13 cellular contexts compared by ENCODE assay signal in the genomic region with DNA sequence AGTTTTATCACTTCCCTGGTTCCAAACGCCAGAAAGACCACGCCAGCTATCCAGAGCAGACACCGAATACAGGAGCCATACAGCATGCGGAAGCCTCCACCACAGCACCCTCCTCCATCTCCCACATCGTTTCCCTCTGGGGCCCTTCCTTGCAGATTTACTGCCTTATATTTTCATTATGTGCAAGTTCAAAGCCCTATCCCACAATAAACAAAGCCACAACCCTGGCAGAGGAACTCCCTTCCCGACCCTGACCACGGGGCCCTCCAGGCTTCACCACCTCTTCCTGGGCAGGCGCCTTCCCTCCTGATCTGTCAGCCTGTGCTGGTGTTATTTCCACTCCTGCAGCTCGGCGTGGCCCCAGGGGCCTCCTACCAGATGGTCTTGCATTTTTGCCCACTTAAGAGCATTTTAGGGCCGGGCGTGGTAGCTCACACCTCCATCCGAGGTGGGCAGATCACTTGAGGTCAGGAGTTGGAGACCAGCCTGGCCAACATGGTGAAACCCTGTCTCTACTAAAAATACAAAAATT. TPM values are rescaled to one million over a fixed set of nuclear protein-coding genes. Genes with fewer than 3 reads are reported as not detected.
A peak's percentile ranks its signal among the peaks of the same experiment; 100 is the strongest.
DNase-seq lines count a peak whose midpoint lies in the region; ATAC-seq and TF ChIP-seq lines count a peak whose summit lies in the region.
"Had no signal": no experiment of that assay in that cellular context is flagged by ENCODE, and none has a peak within 500 bp of the region (broad histone marks: within the 10 kb centered on the region; RNA-seq: fewer than 3 reads in every experiment).

No MANE protein-coding gene starts in this region.

- WGBS in neuronal stem cell (ENCODE audit: extremely low coverage in 2 of 2, insufficient read length in 2 of 2, insufficient replicate concordance in 1 of 2), 2 donors: no CpG with 5 or more reads among the region's 13 CpGs

- H3K36me3 Mint-ChIP-seq in progenitor cell of endocrine pancreas (ENCODE audit: insufficient read depth): peaks cover 1% of the 10 kb centered on the region

- H3K23ac ChIP-seq in neuronal stem cell (ENCODE audit: low read depth, low read length, poor library complexity): no peak overlapping the region

- H3K27ac ChIP-seq in BLaER1 treated with 17β-estradiol and CSF1 and Interleukin-3, amounts not matched to agents 10 nM and 100 nM: 0 out of 22 replicates have a peak overlapping the region, but pooled peaks of 1 of the 11 experiments have one; percentile 28
- no peak overlapping the region for H3K27ac ChIP-seq in neuronal stem cell (replicated peaks; ENCODE audit: low read length)

- H3K27me3 ChIP-seq in BLaER1 treated with 17β-estradiol and CSF1 and Interleukin-3, amounts not matched to agents 10 nM and 100 nM: no peaks in the 10 kb centered on the region
- H3K27me3 ChIP-seq in neuronal stem cell (ENCODE audit: control insufficient read depth in 3 of 3, insufficient read depth in 3 of 3, low read depth in 1 of 3, low read length in 3 of 3): peaks cover 0 to 2% (median 0%) of the 10 kb centered on the region in 3 experiments
- H3K27me3 ChIP-seq: BE2C had no signal

- no peaks in the 10 kb centered on the region for H3K4me1 Mint-ChIP-seq in progenitor cell of endocrine pancreas (ENCODE audit: low read depth)

- H4K91ac ChIP-seq in neuronal stem cell (ENCODE audit: low read depth, low read length, poor library complexity): no peak overlapping the region

- no peak overlapping the region for H2BK120ac ChIP-seq in neuronal stem cell (ENCODE audit: low read depth, low read length)

- H3K4me3 ChIP-seq in BLaER1 treated with 17β-estradiol and CSF1 and Interleukin-3, amounts not matched to agents 10 nM and 100 nM: 0 out of 20 replicates have a peak overlapping the region, but pooled peaks of 1 of the 10 experiments have one; percentile 12
- H3K4me3 ChIP-seq in Jurkat, Clone E6-1 (ENCODE audit: low read length): no peak overlapping the region
- no peak overlapping the region for H3K4me3 ChIP-seq in neuronal stem cell (ENCODE audit: low read length in 2 of 2)
- H3K4me3 ChIP-seq: GM23338 had no signal

- H2BK5ac ChIP-seq in neuronal stem cell (ENCODE audit: low read length): no peak overlapping the region

- H3K9ac ChIP-seq in BLaER1 treated with 17β-estradiol and CSF1 and Interleukin-3, amounts not matched to agents 10 nM and 100 nM: no peak overlapping the region
- peak overlapping the region; percentile 9 for H3K9ac ChIP-seq in neuronal stem cell (ENCODE audit: low read depth, low read length, poor library complexity)

- no peaks in the 10 kb centered on the region for H4K20me1 ChIP-seq in BLaER1 treated with 17β-estradiol and CSF1 and Interleukin-3, amounts not matched to agents 10 nM and 100 nM

- no peak overlapping the region for H3K4me3 Mint-ChIP-seq in progenitor cell of endocrine pancreas (ENCODE audit: low read depth)
- H3K4me3 Mint-ChIP-seq: GM23338 had no signal

- H3K27ac Mint-ChIP-seq in progenitor cell of endocrine pancreas: no peak overlapping the region
- H3K27ac Mint-ChIP-seq: GM23338 had no signal

- no peak overlapping the region for H2AK5ac ChIP-seq in neuronal stem cell (ENCODE audit: low read depth, low read length)

- H4K8ac ChIP-seq in neuronal stem cell (ENCODE audit: low read depth, low read length): no peak overlapping the region

- peaks cover 20% of the 10 kb centered on the region for H3K27me3 Mint-ChIP-seq in progenitor cell of endocrine pancreas

- no peaks in the 10 kb centered on the region for H3K79me1 ChIP-seq in neuronal stem cell (ENCODE audit: low read depth, low read length)

- peaks cover 0 to 23% (median 14%) of the 10 kb centered on the region in 10 experiments; a peak in 17 of 20 replicates for H3K4me1 ChIP-seq in BLaER1 treated with 17β-estradiol and CSF1 and Interleukin-3, amounts not matched to agents 10 nM and 100 nM
- no peaks in the 10 kb centered on the region for H3K4me1 ChIP-seq in neuronal stem cell (ENCODE audit: control insufficient read depth in 2 of 2, insufficient read depth in 1 of 2, low read depth in 1 of 2, low read length in 2 of 2)
- H3K4me1 ChIP-seq: BE2C had no signal

- peak; percentile 20 for DNase-seq in Jurkat, Clone E6-1 (ENCODE audit: low read depth, low spot score)
- DNase-seq in UCSD-AML1 (lab: John Stamatoyannopoulos, UW; ENCODE audit: unreplicated experiment) (peak; percentile 17), neuronal stem cell (ENCODE audit: low spot score) (no peak), SIG-M5 treated with dmso at 0.1 percent for 504 hours (lab: John Stamatoyannopoulos, UW; ENCODE audit: unreplicated experiment) (no peak), progenitor cell of endocrine pancreas (ENCODE audit: low spot score, unreplicated experiment) (no peak)
- DNase-seq: BE2C, DMS53, IMR-90 had no signal

- TF ChIP-seq CTCF in progenitor cell of endocrine pancreas (IDR thresholded peaks at IDR 0.05; ENCODE audit: unreplicated experiment): no peak

- H3K36me3 ChIP-seq in BLaER1 treated with 17β-estradiol and CSF1 and Interleukin-3, amounts not matched to agents 10 nM and 100 nM: no peaks in the 10 kb centered on the region
- H3K36me3 ChIP-seq in neuronal stem cell (replicated peaks in 1 of 2; ENCODE audit: control insufficient read depth in 2 of 2, insufficient read depth in 2 of 2, low read length in 2 of 2): no peaks in the 10 kb centered on the region
- H3K36me3 ChIP-seq: BE2C had no signal

- peaks cover 6 to 25% (median 14%) of the 10 kb centered on the region in 11 experiments; a peak in 17 of 22 replicates for H3K9me3 ChIP-seq in BLaER1 treated with 17β-estradiol and CSF1 and Interleukin-3, amounts not matched to agents 10 nM and 100 nM (replicated peaks in 1 of 11)
- H3K9me3 ChIP-seq in neuronal stem cell (replicated peaks in 1 of 2; ENCODE audit: control insufficient read depth in 2 of 2, insufficient read depth in 1 of 2, low read depth in 1 of 2, low read length in 2 of 2): peaks cover 0 to 2% of the 10 kb centered on the region in 2 donors
- H3K9me3 ChIP-seq: BE2C had no signal

- peak overlapping the region; percentile 46 to 81 (median 73) for H3K4me2 ChIP-seq in BLaER1 treated with 17β-estradiol and CSF1 and Interleukin-3, amounts not matched to agents 10 nM and 100 nM
- H3K4me2 ChIP-seq in neuronal stem cell (ENCODE audit: insufficient read depth, low read length, poor library complexity, severe bottlenecking): no peak overlapping the region
- H3K4me2 ChIP-seq: GM23338 had no signal

- no peak for ATAC-seq in HG03139 (IDR thresholded peaks at IDR 0.05; ENCODE audit: unreplicated experiment)

- H2BK15ac ChIP-seq in neuronal stem cell (ENCODE audit: low read length): no peak overlapping the region

- peaks cover 16% of the 10 kb centered on the region for H3K9me3 Mint-ChIP-seq in progenitor cell of endocrine pancreas (ENCODE audit: low read depth)

- no peak overlapping the region for H3K14ac ChIP-seq in neuronal stem cell (ENCODE audit: low read length)

- H2AFZ ChIP-seq in neuronal stem cell (ENCODE audit: low read length): no peak overlapping the region
- H2AFZ ChIP-seq: GM23338 had no signal

- H2BK12ac ChIP-seq in neuronal stem cell (ENCODE audit: low read length): no peak overlapping the region

- H3K4ac ChIP-seq in neuronal stem cell (ENCODE audit: low read length): no peak overlapping the region

- no peak overlapping the region for H3K18ac ChIP-seq in neuronal stem cell (ENCODE audit: low read length)

RNA-seq across cellular contexts. Expression of a gene that starts 22.9 kb away (rescaled TPM):
- polyA plus RNA-seq in Jurkat, Clone E6-1 (2012; ENCODE audit: insufficient read depth, insufficient read length): not detected
- polyA plus RNA-seq in neuronal stem cell (2013, experiment 1 of 2): 0.01 TPM
- polyA plus RNA-seq in neuronal stem cell (2013, experiment 2 of 2): 0.01 TPM
- 0.53 and 1.2 TPM in 2 replicates for total RNA-seq in progenitor cell of endocrine pancreas
- total RNA-seq: Daoy, HT-29, IMR-90 had no signal
- polyA plus RNA-seq: IMR-90 had no signal

Comparison
In these comparisons a context has a peak if more than half of its experiments do, and no peak if none do; other contexts are left out.
1. DNase-seq: peak in Jurkat, Clone E6-1 (single experiment) and UCSD-AML1 (single experiment); none in neuronal stem cell (single experiment), SIG-M5 treated with dmso at 0.1 percent for 504 hours (single experiment) and progenitor cell of endocrine pancreas (single experiment).